ENCODE assay signal across 8 cellular contexts in the genomic region with DNA sequence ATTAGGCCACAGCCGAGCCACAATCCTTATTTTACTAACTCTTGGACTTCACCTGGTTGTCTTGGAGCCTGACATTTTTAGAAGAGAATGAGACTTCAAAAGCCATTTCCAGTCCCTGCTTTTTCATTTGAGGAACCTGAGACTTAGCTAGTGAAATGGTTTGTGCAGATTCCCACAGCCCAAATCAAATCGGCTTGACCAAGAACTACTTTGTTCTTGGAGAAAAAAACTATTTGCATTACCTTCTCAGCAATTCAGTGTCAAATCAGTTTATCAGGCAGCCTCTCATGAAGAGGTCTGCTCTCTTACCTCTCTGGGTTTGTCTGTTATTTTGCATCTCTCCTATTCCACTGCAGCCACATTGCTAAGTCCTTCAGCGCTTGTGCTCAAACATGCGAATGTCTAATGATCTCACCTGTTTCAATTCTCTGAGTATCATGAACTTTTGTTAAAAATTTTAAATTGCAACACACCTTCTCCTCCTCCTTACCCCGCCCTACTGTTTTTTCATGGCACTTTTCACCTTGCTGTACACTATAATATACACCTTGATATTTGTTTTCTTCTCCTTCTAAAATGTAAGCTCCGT. TPM values are rescaled to one million over a fixed set of nuclear protein-coding genes. Genes with fewer than 3 reads are reported as not detected.
A peak's percentile ranks its signal among the peaks of the same experiment; 100 is the strongest.
DNase-seq lines count a peak whose midpoint lies in the region; ATAC-seq, FAIRE-seq and TF ChIP-seq lines count a peak whose summit lies in the region.

No MANE protein-coding gene starts in this region.

- H2AFZ ChIP-seq in HepG2 (ENCODE audit: low read length): peak overlapping the region; percentile 69

- H3K4me2 ChIP-seq in HepG2 (ENCODE audit: low read depth, low read length): peak overlapping the region; percentile 98

- in situ Hi-C loops in HepG2 (cut with HindIII; ENCODE audit: extremely low pct_ligation_motif_present, low pct_unique_long_range_greater_than_20kb): no loop called here

- no peak for TF ChIP-seq POLR2A in HepG2 (IDR thresholded peaks at IDR 0.05; ENCODE audit: insufficient read depth in 1 of 2, low read depth in 2 of 2, low read length in 2 of 2)

- H3K9me3 Mint-ChIP-seq in CD4-positive, alpha-beta memory T cell: peaks cover 0 to 3% (median 0%) of the 10 kb centered on the region in 8 donors
- H3K9me3 Mint-ChIP-seq in activated naive CD8-positive, alpha-beta T cell (ENCODE audit: low read depth): no peaks in the 10 kb centered on the region

- H4K20me1 ChIP-seq in HepG2 (ENCODE audit: insufficient read depth, low read length): peaks cover 29% of the 10 kb centered on the region

- H3K27ac ChIP-seq in CD4-positive, alpha-beta memory T cell (ENCODE audit: low read depth, low read length): peak overlapping the region; percentile 96
- no peak overlapping the region; the same call in 1 of the 2 replicates for H3K27ac ChIP-seq in HEK293 (ENCODE audit: extremely low read depth, low read depth, low read length)
- H3K27ac ChIP-seq in HepG2 (ENCODE audit: extremely low read length, insufficient read depth, low read length): peak overlapping the region; percentile 88
- peak overlapping the region; percentile 28 for H3K27ac ChIP-seq in urinary bladder (ENCODE audit: low read depth)

- peak overlapping the region; percentile 86 to 99 (median 95) for H3K27ac Mint-ChIP-seq in CD4-positive, alpha-beta memory T cell
- peak overlapping the region; percentile 74 for H3K27ac Mint-ChIP-seq in activated naive CD8-positive, alpha-beta T cell

- peaks cover 68% of the 10 kb centered on the region for H3K4me1 ChIP-seq in CD4-positive, alpha-beta memory T cell (ENCODE audit: insufficient read depth, low read length)
- H3K4me1 ChIP-seq in HEK293 (ENCODE audit: control insufficient read depth, insufficient read depth, low read length) (peaks cover 10% of the 10 kb centered on the region), HepG2 (ENCODE audit: insufficient read depth, low read length) (peaks cover 55% of the 10 kb centered on the region), urinary bladder (ENCODE audit: insufficient read depth) (peaks cover 1% of the 10 kb centered on the region)

- TF ChIP-seq CTCF in HEK293 (tag by site-specific recombination; IDR thresholded peaks at IDR 0.05) (no peak), HepG2 (CRISPR knock-in tag; IDR thresholded peaks at IDR 0.05) (no peak)

- TSS peak; percentile 80 for BruUV-seq in HepG2 (replicated peaks; lab: Mats Ljungman, UMichigan)

- no peaks in the 10 kb centered on the region for H3K9me3 ChIP-seq in CD4-positive, alpha-beta memory T cell (ENCODE audit: control insufficient read depth in 1 of 2, low read length in 2 of 2)
- H3K9me3 ChIP-seq in HEK293 (ENCODE audit: control insufficient read depth, insufficient read depth, low read depth, low read length): no peaks in the 10 kb centered on the region
- H3K9me3 ChIP-seq in HepG2 (ENCODE audit: low read length): no peaks in the 10 kb centered on the region

- 27% methylated on average over 6 of the region's 6 CpGs for WGBS in HepG2 (ENCODE audit: low lambda C conversion rate)
- whole genome bisulfite sequencing in urinary bladder: 65% methylated on average over 6 of the region's 6 CpGs

- peaks cover 0 to 16% of the 10 kb centered on the region in 2 donors for H3K36me3 Mint-ChIP-seq in CD4-positive, alpha-beta memory T cell
- H3K36me3 Mint-ChIP-seq in activated naive CD8-positive, alpha-beta T cell: no peaks in the 10 kb centered on the region

- TF ChIP-seq RAD21 in HepG2 (CRISPR knock-in tag; IDR thresholded peaks at IDR 0.05): no peak

- peaks cover 0 to 1% of the 10 kb centered on the region in 2 donors for H3K27me3 Mint-ChIP-seq in CD4-positive, alpha-beta memory T cell
- no peaks in the 10 kb centered on the region for H3K27me3 Mint-ChIP-seq in activated naive CD8-positive, alpha-beta T cell

- H3K36me3 ChIP-seq in CD4-positive, alpha-beta memory T cell (ENCODE audit: insufficient read depth, low read length): no peaks in the 10 kb centered on the region
- H3K36me3 ChIP-seq in HEK293 (ENCODE audit: control insufficient read depth in 2 of 2, insufficient read depth in 1 of 2, low read length in 2 of 2) (no peaks in the 10 kb centered on the region), HepG2 (replicated peaks in 1 of 2; ENCODE audit: control insufficient read depth in 1 of 2, insufficient read depth in 2 of 2, low read length in 2 of 2) (no peaks in the 10 kb centered on the region), urinary bladder (ENCODE audit: insufficient read depth) (no peaks in the 10 kb centered on the region)

- peak overlapping the region; percentile 92 for H3K9ac ChIP-seq in HepG2 (ENCODE audit: insufficient read depth, low read depth, low read length)

- POLR2A ChIA-PET in CD4-positive, alpha-beta memory T cell (lab: Charles Lee; ENCODE audit: partially characterized antibody): interaction anchor here (0.7 to 6.4 kb wide), 4 partner anchors 13 to 592 kb away, joined by 3 to 66 read pairs (median 4); no protein-coding TSS in a partner anchor
- POLR2A ChIA-PET in HEK293 (lab: Yijun Ruan, JAX) (no interaction called here), HepG2 (lab: Yijun Ruan, JAX) (interaction anchor here (0.8 to 1.6 kb wide), 2 partner anchors 22 to 95 kb away, joined by 3 to 7 read pairs; no protein-coding TSS in a partner anchor)

- H3K27me3 ChIP-seq in CD4-positive, alpha-beta memory T cell (ENCODE audit: insufficient read depth, low read length): no peaks in the 10 kb centered on the region
- H3K27me3 ChIP-seq in HepG2 (ENCODE audit: control insufficient read depth in 1 of 2, insufficient read depth in 2 of 2, low read length in 2 of 2): peaks cover 0 to 4% of the 10 kb centered on the region in 2 experiments; a peak in 1 of 5 replicates

- 0 out of 3 replicates have a peak, but pooled peaks have one; percentile 4 for ATAC-seq in HepG2

- H3K79me2 ChIP-seq in HepG2 (ENCODE audit: insufficient read depth, low read length): peaks cover 44% of the 10 kb centered on the region

- intact Hi-C loops in CD4-positive, alpha-beta memory T cell (cut with micrococcal nuclease): loop anchor here (1.0 to 5.0 kb wide), 3 partner anchors 15 to 95 kb away; no protein-coding TSS in a partner anchor
- intact Hi-C loops in HepG2 (cut with micrococcal nuclease; ENCODE audit: unreplicated experiment): loop anchor here (1.0 to 5.0 kb wide), 4 partner anchors 22 to 135 kb away; no protein-coding TSS in a partner anchor

- DNase-seq in CD4-positive, alpha-beta memory T cell: no peak
- DNase-seq in HepG2 (ENCODE audit: low spot score) (no peak), NAMALWA (ENCODE audit: low spot score) (no peak), cerebellar cortex (ENCODE audit: low spot score) (no peak), NCI-H2029 treated with DMSO at 0.1 percent for 48 hours (lab: John Stamatoyannopoulos, UW) (no peak)

- CTCF ChIA-PET in CD4-positive, alpha-beta memory T cell (lab: Charles Lee; ENCODE audit: partially characterized antibody): interaction anchor here (0.8 to 1.2 kb wide), 4 partner anchors 12 to 196 kb away, joined by 3 read pairs; no protein-coding TSS in a partner anchor
- CTCF ChIA-PET in HEK293 (lab: Yijun Ruan, JAX): interaction anchor here (0.6 kb wide), 1 partner anchor 72 kb away, joined by 3 read pairs; no protein-coding TSS in a partner anchor
- CTCF ChIA-PET in HepG2 (lab: Yijun Ruan, JAX; ENCODE audit: low intra/inter-chr PET ratio, low total read pairs): no interaction called here

- H3K4me3 ChIP-seq in CD4-positive, alpha-beta memory T cell (ENCODE audit: low read length in 2 of 2): peak overlapping the region; percentile 86 to 87
- H3K4me3 ChIP-seq in HEK293 (ENCODE audit: low read depth, low read length): peak overlapping the region; percentile 89
- peak overlapping the region; percentile 87 to 93 (median 89) for H3K4me3 ChIP-seq in HepG2 (replicated peaks in 1 of 3; ENCODE audit: insufficient read depth in 1 of 3, low read depth in 2 of 3, low read length in 3 of 3)
- H3K4me3 ChIP-seq in urinary bladder (ENCODE audit: low read depth, low read length): peak overlapping the region; percentile 68

- TF ChIP-seq EP300 in HepG2 (IDR thresholded peaks at IDR 0.05; ENCODE audit: low read depth in 2 of 2, low read length in 2 of 2): no peak
- no peak for TF ChIP-seq EP300 in HepG2 (CRISPR knock-in tag; IDR thresholded peaks at IDR 0.05; ENCODE audit: borderline replicate concordance)

- no peak for FAIRE-seq in HepG2 (lab: Jason Lieb, UNC)

- peaks cover 43 to 74% (median 56%) of the 10 kb centered on the region in 4 donors for H3K4me1 Mint-ChIP-seq in CD4-positive, alpha-beta memory T cell
- H3K4me1 Mint-ChIP-seq in activated naive CD8-positive, alpha-beta T cell (ENCODE audit: low read depth): peaks cover 49% of the 10 kb centered on the region

- H3K4me3 Mint-ChIP-seq in CD4-positive, alpha-beta memory T cell: peak overlapping the region; percentile 75 to 100 (median 97)
- peak overlapping the region; percentile 99 for H3K4me3 Mint-ChIP-seq in activated naive CD8-positive, alpha-beta T cell

RNA-seq across cellular contexts. Expression of a gene that starts 0.6 kb away (rescaled TPM):
- 10 to 100 TPM; 38.3 to 38.8 TPM for total RNA-seq in CD4-positive, alpha-beta memory T cell
- 10 to 100 TPM; 41.0 to 57.9 TPM for polyA plus RNA-seq in CD4-positive, alpha-beta memory T cell
- total RNA-seq in HepG2 (2016; rRNA removed; fragmentation: Illumina TruSeq; extraction: Trizol) (48.9 and 82.8 TPM in 2 replicates), urinary bladder (105 TPM)
- 8.4 and 9.4 TPM in 2 replicates for total RNA-seq in HepG2 (2016; cell fraction: cytosol; rRNA removed; fragmentation: Illumina TruSeq; extraction: Trizol; ENCODE audit: low read depth)
- 45.8 and 85.1 TPM in 2 replicates for total RNA-seq in HepG2 (2016; cell fraction: insoluble cytoplasmic fraction; rRNA removed; fragmentation: Illumina TruSeq; extraction: Trizol)
- 20.8 and 24.3 TPM in 2 replicates for total RNA-seq in HepG2 (2016; cell fraction: membrane; rRNA removed; fragmentation: Illumina TruSeq; extraction: Trizol)
- total RNA-seq in HepG2 (2016; cell fraction: nucleus; rRNA removed; fragmentation: Illumina TruSeq; extraction: Trizol): 88.6 and 101 TPM in 2 replicates
- polyA plus RNA-seq in HepG2 (2011; rRNA removed) (71.6 and 87.8 TPM in 2 replicates), urinary bladder (78.8 TPM)
- polyA plus RNA-seq in HepG2 (2011; cell fraction: cytosol; rRNA removed): 34.2 and 50.3 TPM in 2 replicates
- 31.2 and 32.5 TPM in 2 replicates for polyA plus RNA-seq in HepG2 (2011; cell fraction: nucleus; rRNA removed)
- 50.2 and 52.0 TPM in 2 replicates for polyA plus RNA-seq in HepG2 (2012)
- polyA plus RNA-seq in HepG2 (2016; cell fraction: cytosol; fragmentation: Illumina TruSeq; extraction: Trizol; ENCODE audit: low read depth): 4.8 and 5.5 TPM in 2 replicates
- polyA plus RNA-seq in HepG2 (2016; cell fraction: insoluble cytoplasmic fraction; fragmentation: Illumina TruSeq; extraction: Trizol; ENCODE audit: low read depth): 37.4 and 39.7 TPM in 2 replicates
- 10.2 and 10.4 TPM in 2 replicates for polyA plus RNA-seq in HepG2 (2016; cell fraction: membrane; fragmentation: Illumina TruSeq; extraction: Trizol; ENCODE audit: low read depth)
- 112 and 116 TPM in 2 replicates for polyA plus RNA-seq in HepG2 (2016; cell fraction: nucleus; fragmentation: Illumina TruSeq; extraction: Trizol; ENCODE audit: insufficient read depth, low read depth)
- 37.9 and 170 TPM in 2 replicates for polyA minus RNA-seq in HepG2 (2011; rRNA and poly(A)+ RNA removed; ENCODE audit: low replicate concordance)
- 54.0 and 55.4 TPM in 2 replicates for polyA minus RNA-seq in HepG2 (2011; cell fraction: cytosol; rRNA and poly(A)+ RNA removed)
- 95.2 and 116 TPM in 2 replicates for polyA minus RNA-seq in HepG2 (2011; cell fraction: nucleus; rRNA and poly(A)+ RNA removed)

RNA-seq across cellular contexts. Expression of a gene that starts 46.3 kb away (rescaled TPM):
- not detected for total RNA-seq in CD4-positive, alpha-beta memory T cell
- not detected for polyA plus RNA-seq in CD4-positive, alpha-beta memory T cell
- total RNA-seq in HepG2 (2016; rRNA removed; fragmentation: Illumina TruSeq; extraction: Trizol) (not detected in 2 replicates), urinary bladder (not detected)
- total RNA-seq in HepG2 (2016; cell fraction: cytosol; rRNA removed; fragmentation: Illumina TruSeq; extraction: Trizol; ENCODE audit: low read depth): not detected in 2 replicates
- total RNA-seq in HepG2 (2016; cell fraction: insoluble cytoplasmic fraction; rRNA removed; fragmentation: Illumina TruSeq; extraction: Trizol): not detected in 2 replicates
- not detected in 2 replicates for total RNA-seq in HepG2 (2016; cell fraction: membrane; rRNA removed; fragmentation: Illumina TruSeq; extraction: Trizol)
- total RNA-seq in HepG2 (2016; cell fraction: nucleus; rRNA removed; fragmentation: Illumina TruSeq; extraction: Trizol): not detected in 2 replicates
- polyA plus RNA-seq in HepG2 (2011; rRNA removed) (not detected in 2 replicates), urinary bladder (not detected)
- polyA plus RNA-seq in HepG2 (2011; cell fraction: cytosol; rRNA removed): not detected in 2 replicates
- polyA plus RNA-seq in HepG2 (2011; cell fraction: nucleus; rRNA removed): not detected in 2 replicates
- polyA plus RNA-seq in HepG2 (2012): not detected in 2 replicates
- polyA plus RNA-seq in HepG2 (2016; cell fraction: cytosol; fragmentation: Illumina TruSeq; extraction: Trizol; ENCODE audit: low read depth): not detected in 2 replicates
- not detected in 2 replicates for polyA plus RNA-seq in HepG2 (2016; cell fraction: insoluble cytoplasmic fraction; fragmentation: Illumina TruSeq; extraction: Trizol; ENCODE audit: low read depth)
- not detected in 2 replicates for polyA plus RNA-seq in HepG2 (2016; cell fraction: membrane; fragmentation: Illumina TruSeq; extraction: Trizol; ENCODE audit: low read depth)
- not detected in 2 replicates for polyA plus RNA-seq in HepG2 (2016; cell fraction: nucleus; fragmentation: Illumina TruSeq; extraction: Trizol; ENCODE audit: insufficient read depth, low read depth)
- not detected in 2 replicates for polyA minus RNA-seq in HepG2 (2011; rRNA and poly(A)+ RNA removed; ENCODE audit: low replicate concordance)
- not detected in 2 replicates for polyA minus RNA-seq in HepG2 (2011; cell fraction: cytosol; rRNA and poly(A)+ RNA removed)
- polyA minus RNA-seq in HepG2 (2011; cell fraction: nucleus; rRNA and poly(A)+ RNA removed): not detected in 2 replicates
